In the genomic region with DNA sequence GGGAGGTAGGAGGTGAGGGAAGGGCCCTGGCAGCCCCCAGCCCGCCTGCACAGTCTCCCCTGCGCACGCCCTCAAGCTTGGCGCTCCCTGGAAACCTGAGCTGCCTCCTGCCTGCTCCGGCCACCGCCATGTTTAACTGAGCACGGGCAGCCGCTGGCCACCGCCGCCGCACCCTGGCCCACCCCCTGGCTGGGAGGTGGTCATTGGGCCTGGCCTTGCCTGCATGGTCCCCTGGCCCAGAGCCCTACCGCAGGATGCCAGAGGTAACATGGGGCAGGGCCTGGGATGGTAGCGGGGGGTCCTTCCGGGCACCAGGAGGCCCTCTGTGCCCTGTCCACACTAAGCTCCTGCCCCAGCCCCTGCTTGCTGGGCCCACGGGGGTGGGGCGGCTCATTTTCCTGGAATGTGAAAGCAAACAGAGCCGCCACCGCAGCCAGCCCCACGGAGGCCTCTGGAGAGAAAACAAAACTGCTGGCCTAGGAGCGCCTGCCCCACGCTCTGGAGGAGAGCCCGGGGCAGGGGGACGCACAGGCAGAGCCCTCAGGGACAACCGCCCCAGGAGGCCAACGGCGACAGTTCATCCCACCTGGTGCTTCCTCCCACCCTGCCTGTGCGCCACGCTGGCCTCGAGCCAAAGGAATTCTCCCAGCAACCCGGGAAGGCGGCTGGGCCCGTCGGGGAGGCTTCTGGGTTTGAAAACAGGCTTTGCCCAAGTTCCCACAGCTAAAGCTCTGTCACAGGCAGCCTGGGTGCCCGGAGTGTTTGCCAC, we compare ENCODE assay signal across 9 cellular contexts. TPM values are rescaled to one million over a fixed set of nuclear protein-coding genes. Genes with fewer than 3 reads are reported as not detected.
DNase-seq lines count a peak whose midpoint lies in the region; ATAC-seq and TF ChIP-seq lines count a peak whose summit lies in the region.
"Had no signal": no experiment of that assay in that cellular context is flagged by ENCODE, and none has a peak within 500 bp of the region (broad histone marks: within the 10 kb centered on the region; RNA-seq: fewer than 3 reads in every experiment).

No MANE protein-coding gene starts in this region.

- 80 to 81% methylated on average over 34 of the region's 34 CpGs for WGBS in ectodermal cell, 2 experiments

- H3K27ac ChIP-seq in ectodermal cell (ENCODE audit: insufficient read depth, low read depth, low read length, poor library complexity, severe bottlenecking) (peak overlapping the region; percentile 60), neural progenitor cell (peak overlapping the region; percentile 72)

- no peak overlapping the region for H2AFZ ChIP-seq in neural progenitor cell (replicated peaks)

- ATAC-seq in GM18867 (IDR thresholded peaks at IDR 0.05; ENCODE audit: unreplicated experiment), result no peak
- no peak for ATAC-seq in HG02759 (IDR thresholded peaks at IDR 0.05; ENCODE audit: unreplicated experiment)
- no peak for ATAC-seq in GM21737 (IDR thresholded peaks at IDR 0.05; ENCODE audit: unreplicated experiment)
- ATAC-seq: effector memory CD8-positive, alpha-beta T cell had no signal

- no peaks in the 10 kb centered on the region for H4K20me1 ChIP-seq in neural progenitor cell (ENCODE audit: low read depth)

- H3K4me3 Mint-ChIP-seq in neural progenitor cell, result no peak overlapping the region
- H3K4me3 Mint-ChIP-seq: effector memory CD8-positive, alpha-beta T cell had no signal

- no peaks in the 10 kb centered on the region for H3K79me2 ChIP-seq in neural progenitor cell (ENCODE audit: low read depth)

- peak overlapping the region; percentile 43 for H3K9ac ChIP-seq in neural progenitor cell

- peaks cover 2% of the 10 kb centered on the region for H3K27me3 Mint-ChIP-seq in neural progenitor cell (ENCODE audit: insufficient read depth, low read depth)
- H3K27me3 Mint-ChIP-seq: effector memory CD8-positive, alpha-beta T cell had no signal

- H3K27ac Mint-ChIP-seq in neural progenitor cell, result no peak overlapping the region
- H3K27ac Mint-ChIP-seq: effector memory CD8-positive, alpha-beta T cell had no signal

- H3K4me1 ChIP-seq in ectodermal cell (ENCODE audit: control insufficient read depth, insufficient read depth, low read length), result peaks cover 18% of the 10 kb centered on the region
- peaks cover 6% of the 10 kb centered on the region for H3K4me1 ChIP-seq in neural progenitor cell

- peaks cover 6% of the 10 kb centered on the region for H3K4me1 Mint-ChIP-seq in neural progenitor cell

- TF ChIP-seq CTCF in BJ (IDR thresholded peaks at IDR 0.05; ENCODE audit: insufficient read depth, low read depth, low read length) (no peak), neural progenitor cell (IDR thresholded peaks at IDR 0.05) (no peak)

- H3K9me3 ChIP-seq in ectodermal cell (ENCODE audit: control insufficient read depth, low read length), result no peaks in the 10 kb centered on the region
- no peaks in the 10 kb centered on the region for H3K9me3 ChIP-seq in neural progenitor cell (ENCODE audit: low read depth)

- H3K27me3 ChIP-seq in BJ (ENCODE audit: control insufficient read depth, insufficient read depth, low read length) (no peaks in the 10 kb centered on the region), ectodermal cell (ENCODE audit: control insufficient read depth, insufficient read depth, low read length, poor library complexity, severe bottlenecking) (no peaks in the 10 kb centered on the region), neural progenitor cell (no peaks in the 10 kb centered on the region)

- no peak for DNase-seq in BJ (ENCODE audit: low read depth)
- DNase-seq in NCI-H146 treated with DMSO at 0.1 percent for 48 hours (lab: John Stamatoyannopoulos, UW; ENCODE audit: unreplicated experiment), result peak; percentile 18
- DNase-seq in neural progenitor cell (ENCODE audit: low spot score), result peak; percentile 47
- DNase-seq in hippocampal formation (lab: John Stamatoyannopoulos, UW), result no peak
- DNase-seq: effector memory CD8-positive, alpha-beta T cell had no signal

- POLR2A ChIA-PET in BJ (lab: Charles Lee), result interaction anchor here (0.6 to 1.6 kb wide), 2 partner anchors 120 to 989 kb away, joined by 5 to 21 read pairs; a partner anchor contains a TSS

- H3K36me3 ChIP-seq in BJ (ENCODE audit: control insufficient read depth, insufficient read depth, low read length) (peaks cover 29% of the 10 kb centered on the region), ectodermal cell (ENCODE audit: control insufficient read depth, insufficient read depth, low read length) (no peaks in the 10 kb centered on the region), neural progenitor cell (no peaks in the 10 kb centered on the region)

- H3F3A ChIP-seq in neural progenitor cell (ENCODE audit: low read depth), result no peaks in the 10 kb centered on the region

- CTCF ChIA-PET in BJ (lab: Yijun Ruan, JAX), result interaction anchor here (0.7 to 1.7 kb wide), 5 partner anchors 8 to 216 kb away, joined by 3 to 10 read pairs (median 4); a partner anchor contains a TSS

- no peaks in the 10 kb centered on the region for H3K36me3 Mint-ChIP-seq in neural progenitor cell

- H3K4me2 ChIP-seq in neural progenitor cell, result no peak overlapping the region

- H3K4me3 ChIP-seq in BJ (ENCODE audit: low read depth, low read length), result peak overlapping the region; percentile 20
- H3K4me3 ChIP-seq in ectodermal cell (ENCODE audit: insufficient read depth, low read depth, low read length), result no peak overlapping the region
- no peak overlapping the region for H3K4me3 ChIP-seq in neural progenitor cell

- H3K9me3 Mint-ChIP-seq in neural progenitor cell, result no peaks in the 10 kb centered on the region
- H3K9me3 Mint-ChIP-seq: effector memory CD8-positive, alpha-beta T cell had no signal

RNA-seq across cellular contexts. Expression of a gene that starts 8.9 kb away (rescaled TPM):
- 62.1 and 107 TPM in 2 replicates for polyA plus RNA-seq in BJ (2011; rRNA removed)
- 25.1 and 26.2 TPM in 2 replicates for polyA minus RNA-seq in BJ (2011; rRNA and poly(A)+ RNA removed)
- 9.0 TPM for polyA plus RNA-seq in ectodermal cell (2013, experiment 1 of 4)
- 6.7 TPM for polyA plus RNA-seq in ectodermal cell (2013, experiment 2 of 4)
- 8.7 TPM for polyA plus RNA-seq in ectodermal cell (2013, experiment 3 of 4)
- 10.0 TPM for polyA plus RNA-seq in ectodermal cell (2013, experiment 4 of 4)
- 3.0 and 9.1 TPM in 2 replicates for total RNA-seq in neural progenitor cell (ENCODE audit: low replicate concordance)

RNA-seq across cellular contexts. Expression of a gene that starts 12.0 kb away (rescaled TPM):
- 14.6 and 21.0 TPM in 2 replicates for polyA plus RNA-seq in BJ (2011; rRNA removed)
- polyA minus RNA-seq in BJ (2011; rRNA and poly(A)+ RNA removed), result 3.5 and 10.6 TPM in 2 replicates
- polyA plus RNA-seq in ectodermal cell (2013, experiment 1 of 4), result 42.3 TPM
- 37.8 TPM for polyA plus RNA-seq in ectodermal cell (2013, experiment 2 of 4)
- 37.6 TPM for polyA plus RNA-seq in ectodermal cell (2013, experiment 3 of 4)
- 41.5 TPM for polyA plus RNA-seq in ectodermal cell (2013, experiment 4 of 4)
- 26.3 and 43.6 TPM in 2 replicates for total RNA-seq in neural progenitor cell (ENCODE audit: low replicate concordance)

RNA-seq across cellular contexts. Expression of a gene that starts 12.2 kb away (rescaled TPM):
- 30.5 and 66.3 TPM in 2 replicates for polyA plus RNA-seq in BJ (2011; rRNA removed)
- polyA minus RNA-seq in BJ (2011; rRNA and poly(A)+ RNA removed), result 67.8 and 87.9 TPM in 2 replicates
- polyA plus RNA-seq in ectodermal cell (2013, experiment 1 of 4), result 91.4 TPM
- 99.9 TPM for polyA plus RNA-seq in ectodermal cell (2013, experiment 2 of 4)
- 70.5 TPM for polyA plus RNA-seq in ectodermal cell (2013, experiment 3 of 4)
- 86.4 TPM for polyA plus RNA-seq in ectodermal cell (2013, experiment 4 of 4)
- total RNA-seq in neural progenitor cell (ENCODE audit: low replicate concordance), result 55.1 and 63.4 TPM in 2 replicates

RNA-seq across cellular contexts. Expression of a gene that starts 16.0 kb away (rescaled TPM):
- polyA plus RNA-seq in BJ (2011; rRNA removed), result 0.26 and 0.33 TPM in 2 replicates
- polyA minus RNA-seq in BJ (2011; rRNA and poly(A)+ RNA removed), result not detected in 2 replicates
- polyA plus RNA-seq in ectodermal cell (2013, experiment 1 of 4), result 0.94 TPM
- 0.50 TPM for polyA plus RNA-seq in ectodermal cell (2013, experiment 2 of 4)
- polyA plus RNA-seq in ectodermal cell (2013, experiment 3 of 4), result 0.48 TPM
- 1.9 TPM for polyA plus RNA-seq in ectodermal cell (2013, experiment 4 of 4)
- 0.99 TPM in 1 of 2 replicates, not detected in the other for total RNA-seq in neural progenitor cell (ENCODE audit: low replicate concordance)

RNA-seq across cellular contexts. Expression of a gene that starts 26.0 kb away (rescaled TPM):
- polyA plus RNA-seq in BJ (2011; rRNA removed), result 14.4 and 23.0 TPM in 2 replicates
- 11.2 and 14.8 TPM in 2 replicates for polyA minus RNA-seq in BJ (2011; rRNA and poly(A)+ RNA removed)
- 40.8 TPM for polyA plus RNA-seq in ectodermal cell (2013, experiment 1 of 4)
- 38.0 TPM for polyA plus RNA-seq in ectodermal cell (2013, experiment 2 of 4)
- polyA plus RNA-seq in ectodermal cell (2013, experiment 3 of 4), result 30.5 TPM
- 35.0 TPM for polyA plus RNA-seq in ectodermal cell (2013, experiment 4 of 4)
- total RNA-seq in neural progenitor cell (ENCODE audit: low replicate concordance), result 12.7 and 31.2 TPM in 2 replicates

Comparison
In these comparisons a context has a peak if more than half of its experiments do, and no peak if none do; other contexts are left out.
1. DNase-seq: peak in NCI-H146 treated with DMSO at 0.1 percent for 48 hours (single experiment) and neural progenitor cell (single experiment); none in BJ (single experiment) and hippocampal formation (0 of 2).